1 cellular context compared by ENCODE assay signal in the genomic region with DNA sequence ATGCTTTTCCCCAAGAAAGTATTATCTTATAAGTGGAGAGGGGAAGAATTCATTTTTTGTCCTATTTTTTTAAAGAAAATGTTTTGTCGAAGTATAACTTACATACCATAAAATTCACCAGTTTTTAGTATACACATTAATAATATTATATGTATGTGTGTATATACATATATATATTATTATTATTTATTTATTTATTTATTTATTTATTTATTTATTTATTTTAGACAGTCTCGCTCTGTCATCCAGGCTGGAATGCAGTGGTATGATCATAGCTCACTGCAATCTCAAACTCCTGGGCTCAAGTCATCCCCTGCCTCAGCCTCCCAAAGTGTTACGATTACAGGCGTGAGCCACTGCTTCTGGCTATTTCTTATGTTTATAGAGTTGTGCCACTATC.
TF ChIP-seq lines count a peak whose summit lies in the region.

No MANE protein-coding gene starts in this region.

TF ChIP-seq in HEK293, 187 proteins besides CTCF, POLR2A, EP300 and RAD21 (continued from another document):
- TF ChIP-seq, protein P1, sequence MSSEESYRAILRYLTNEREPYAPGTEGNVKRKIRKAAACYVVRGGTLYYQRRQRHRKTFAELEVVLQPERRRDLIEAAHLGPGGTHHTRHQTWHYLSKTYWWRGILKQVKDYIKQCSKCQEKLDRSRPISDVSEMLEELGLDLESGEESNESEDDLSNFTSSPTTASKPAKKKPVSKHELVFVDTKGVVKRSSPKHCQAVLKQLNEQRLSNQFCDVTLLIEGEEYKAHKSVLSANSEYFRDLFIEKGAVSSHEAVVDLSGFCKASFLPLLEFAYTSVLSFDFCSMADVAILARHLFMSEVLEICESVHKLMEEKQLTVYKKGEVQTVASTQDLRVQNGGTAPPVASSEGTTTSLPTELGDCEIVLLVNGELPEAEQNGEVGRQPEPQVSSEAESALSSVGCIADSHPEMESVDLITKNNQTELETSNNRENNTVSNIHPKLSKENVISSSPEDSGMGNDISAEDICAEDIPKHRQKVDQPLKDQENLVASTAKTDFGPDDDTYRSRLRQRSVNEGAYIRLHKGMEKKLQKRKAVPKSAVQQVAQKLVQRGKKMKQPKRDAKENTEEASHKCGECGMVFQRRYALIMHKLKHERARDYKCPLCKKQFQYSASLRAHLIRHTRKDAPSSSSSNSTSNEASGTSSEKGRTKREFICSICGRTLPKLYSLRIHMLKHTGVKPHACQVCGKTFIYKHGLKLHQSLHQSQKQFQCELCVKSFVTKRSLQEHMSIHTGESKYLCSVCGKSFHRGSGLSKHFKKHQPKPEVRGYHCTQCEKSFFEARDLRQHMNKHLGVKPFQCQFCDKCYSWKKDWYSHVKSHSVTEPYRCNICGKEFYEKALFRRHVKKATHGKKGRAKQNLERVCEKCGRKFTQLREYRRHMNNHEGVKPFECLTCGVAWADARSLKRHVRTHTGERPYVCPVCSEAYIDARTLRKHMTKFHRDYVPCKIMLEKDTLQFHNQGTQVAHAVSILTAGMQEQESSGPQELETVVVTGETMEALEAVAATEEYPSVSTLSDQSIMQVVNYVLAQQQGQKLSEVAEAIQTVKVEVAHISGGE (tag by site-specific recombination; conservative IDR thresholded peaks at IDR 0.05; ENCODE audit: low read depth): peak; percentile 65
- TF ChIP-seq ZNF48 (tag by site-specific recombination; IDR thresholded peaks at IDR 0.05): no peak
- TF ChIP-seq KLF8 (tag by site-specific recombination; IDR thresholded peaks at IDR 0.05): no peak
- TF ChIP-seq ZNF658 (tag by site-specific recombination; IDR thresholded peaks at IDR 0.05): no peak
- TF ChIP-seq, protein P2, sequence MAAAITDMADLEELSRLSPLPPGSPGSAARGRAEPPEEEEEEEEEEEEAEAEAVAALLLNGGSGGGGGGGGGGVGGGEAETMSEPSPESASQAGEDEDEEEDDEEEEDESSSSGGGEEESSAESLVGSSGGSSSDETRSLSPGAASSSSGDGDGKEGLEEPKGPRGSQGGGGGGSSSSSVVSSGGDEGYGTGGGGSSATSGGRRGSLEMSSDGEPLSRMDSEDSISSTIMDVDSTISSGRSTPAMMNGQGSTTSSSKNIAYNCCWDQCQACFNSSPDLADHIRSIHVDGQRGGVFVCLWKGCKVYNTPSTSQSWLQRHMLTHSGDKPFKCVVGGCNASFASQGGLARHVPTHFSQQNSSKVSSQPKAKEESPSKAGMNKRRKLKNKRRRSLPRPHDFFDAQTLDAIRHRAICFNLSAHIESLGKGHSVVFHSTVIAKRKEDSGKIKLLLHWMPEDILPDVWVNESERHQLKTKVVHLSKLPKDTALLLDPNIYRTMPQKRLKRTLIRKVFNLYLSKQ (tag by site-specific recombination; IDR thresholded peaks at IDR 0.05; ENCODE audit: borderline replicate concordance): no peak
- TF ChIP-seq, protein P3, sequence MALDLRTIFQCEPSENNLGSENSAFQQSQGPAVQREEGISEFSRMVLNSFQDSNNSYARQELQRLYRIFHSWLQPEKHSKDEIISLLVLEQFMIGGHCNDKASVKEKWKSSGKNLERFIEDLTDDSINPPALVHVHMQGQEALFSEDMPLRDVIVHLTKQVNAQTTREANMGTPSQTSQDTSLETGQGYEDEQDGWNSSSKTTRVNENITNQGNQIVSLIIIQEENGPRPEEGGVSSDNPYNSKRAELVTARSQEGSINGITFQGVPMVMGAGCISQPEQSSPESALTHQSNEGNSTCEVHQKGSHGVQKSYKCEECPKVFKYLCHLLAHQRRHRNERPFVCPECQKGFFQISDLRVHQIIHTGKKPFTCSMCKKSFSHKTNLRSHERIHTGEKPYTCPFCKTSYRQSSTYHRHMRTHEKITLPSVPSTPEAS (tag by site-specific recombination; IDR thresholded peaks at IDR 0.05): no peak
- no peak for TF ChIP-seq ZNF155 (tag by site-specific recombination; IDR thresholded peaks at IDR 0.05)
- TF ChIP-seq, protein P4, sequence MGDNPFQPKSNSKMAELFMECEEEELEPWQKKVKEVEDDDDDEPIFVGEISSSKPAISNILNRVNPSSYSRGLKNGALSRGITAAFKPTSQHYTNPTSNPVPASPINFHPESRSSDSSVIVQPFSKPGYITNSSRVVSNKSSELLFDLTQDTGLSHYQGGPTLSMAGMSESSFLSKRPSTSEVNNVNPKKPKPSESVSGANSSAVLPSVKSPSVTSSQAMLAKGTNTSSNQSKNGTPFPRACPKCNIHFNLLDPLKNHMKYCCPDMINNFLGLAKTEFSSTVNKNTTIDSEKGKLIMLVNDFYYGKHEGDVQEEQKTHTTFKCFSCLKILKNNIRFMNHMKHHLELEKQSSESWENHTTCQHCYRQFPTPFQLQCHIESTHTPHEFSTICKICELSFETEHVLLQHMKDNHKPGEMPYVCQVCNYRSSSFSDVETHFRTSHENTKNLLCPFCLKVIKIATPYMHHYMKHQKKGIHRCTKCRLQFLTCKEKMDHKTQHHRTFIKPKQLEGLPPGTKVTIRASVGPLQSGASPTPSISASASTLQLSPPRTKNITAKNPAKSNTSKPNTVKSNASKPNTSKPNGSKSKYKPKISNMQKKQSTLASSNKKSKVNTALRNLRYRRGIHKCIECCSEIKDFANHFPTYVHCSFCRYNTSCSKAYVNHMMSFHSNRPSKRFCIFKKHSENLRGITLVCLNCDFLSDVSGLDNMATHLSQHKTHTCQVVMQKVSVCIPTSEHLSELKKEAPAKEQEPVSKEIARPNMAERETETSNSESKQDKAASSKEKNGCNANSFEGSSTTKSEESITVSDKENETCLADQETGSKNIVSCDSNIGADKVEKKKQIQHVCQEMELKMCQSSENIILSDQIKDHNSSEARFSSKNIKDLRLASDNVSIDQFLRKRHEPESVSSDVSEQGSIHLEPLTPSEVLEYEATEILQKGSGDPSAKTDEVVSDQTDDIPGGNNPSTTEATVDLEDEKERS (tag by site-specific recombination; IDR thresholded peaks at IDR 0.05): no peak
- TF ChIP-seq ZNF132 (tag by site-specific recombination; IDR thresholded peaks at IDR 0.05; ENCODE audit: borderline replicate concordance): no peak
- no peak for TF ChIP-seq TCF7L2 (IDR thresholded peaks at IDR 0.05; ENCODE audit: borderline replicate concordance, low read depth, low read length)
